ENCODE assay signal across 10 cellular contexts in genomic region chr3:170469151-170470062, GRCh38. TPM values are rescaled to one million over a fixed set of nuclear protein-coding genes. Genes with fewer than 3 reads are reported as not detected.
DNase-seq lines count a peak whose midpoint lies in the region; ATAC-seq and TF ChIP-seq lines count a peak whose summit lies in the region.
"Had no signal": no experiment of that assay in that cellular context is flagged by ENCODE, and none has a peak within 500 bp of the region (broad histone marks: within the 10 kb centered on the region; RNA-seq: fewer than 3 reads in every experiment).

No MANE protein-coding gene starts in this region.

- H3K4me1 Mint-ChIP-seq in T-helper 17 cell = peaks cover 3% of the 10 kb centered on the region

- H3K27me3 Mint-ChIP-seq in T-helper 17 cell = peaks cover 66% of the 10 kb centered on the region

- H3K27ac Mint-ChIP-seq in T-helper 17 cell = no peak overlapping the region

- H3K4me3 ChIP-seq in astrocyte of the spinal cord (ENCODE audit: low read depth, low read length) = no peak overlapping the region
- H3K4me3 ChIP-seq: coronary artery, PC-9 had no signal

- DNase-seq in DMS153 (lab: John Stamatoyannopoulos, UW) = peak; percentile 56
- peak; percentile 96 for DNase-seq in NCI-H1417 treated with DMSO at 0.1 percent for 48 hours (lab: John Stamatoyannopoulos, UW)
- DNase-seq in astrocyte of the spinal cord (ENCODE audit: low read depth, low spot score) = peak; percentile 65
- DNase-seq in renal cortical epithelial cell (ENCODE audit: low read depth) = peak; percentile 98
- DNase-seq in T-helper 17 cell = no peak
- DNase-seq in ureter (ENCODE audit: low spot score) = no peak

- TF ChIP-seq CTCF in astrocyte of the spinal cord (IDR thresholded peaks at IDR 0.05; ENCODE audit: low read depth, low read length) = no peak

- H3K36me3 Mint-ChIP-seq in T-helper 17 cell (ENCODE audit: low read depth) = peaks cover 2% of the 10 kb centered on the region

- in situ Hi-C loops in astrocyte of the spinal cord (cut with HindIII; ENCODE audit: low sequenced_read_pairs) = no loop called here

- no peaks in the 10 kb centered on the region for H3K9me3 ChIP-seq in T-helper 17 cell (ENCODE audit: control insufficient read depth, low read length, poor library complexity, severe bottlenecking)

- no peak for ATAC-seq in T-helper 17 cell
- ATAC-seq in HG02852 (IDR thresholded peaks at IDR 0.05; ENCODE audit: unreplicated experiment) = no peak
- ATAC-seq in HG02571 (IDR thresholded peaks at IDR 0.05; ENCODE audit: unreplicated experiment) = no peak

- H3K4me3 Mint-ChIP-seq in T-helper 17 cell = no peak overlapping the region

RNA-seq across cellular contexts. Expression of gene CLDN11, which starts 50.7 kb away (rescaled TPM):
- total RNA-seq in renal cortical epithelial cell = 17.5 and 27.5 TPM in 2 replicates
- total RNA-seq in T-helper 17 cell = not detected
- 10.6 TPM for total RNA-seq in ureter

Comparison
In these comparisons a context has a peak if more than half of its experiments do, and no peak if none do; other contexts are left out.
1. DNase-seq: peak in DMS153 (single experiment), NCI-H1417 treated with DMSO at 0.1 percent for 48 hours (single experiment), astrocyte of the spinal cord (single experiment) and renal cortical epithelial cell (single experiment); none in T-helper 17 cell (0 of 3) and ureter (single experiment).
2. RNA of gene CLDN11, which starts 50.7 kb away (total RNA-seq): 17.5 to 27.5 TPM in renal cortical epithelial cell and 10.6 TPM in ureter (single experiment); not detected in T-helper 17 cell; every median in the first group is over 10 times any median in the second.